ENCODE assay signal across 1 cellular context in the genomic region with DNA sequence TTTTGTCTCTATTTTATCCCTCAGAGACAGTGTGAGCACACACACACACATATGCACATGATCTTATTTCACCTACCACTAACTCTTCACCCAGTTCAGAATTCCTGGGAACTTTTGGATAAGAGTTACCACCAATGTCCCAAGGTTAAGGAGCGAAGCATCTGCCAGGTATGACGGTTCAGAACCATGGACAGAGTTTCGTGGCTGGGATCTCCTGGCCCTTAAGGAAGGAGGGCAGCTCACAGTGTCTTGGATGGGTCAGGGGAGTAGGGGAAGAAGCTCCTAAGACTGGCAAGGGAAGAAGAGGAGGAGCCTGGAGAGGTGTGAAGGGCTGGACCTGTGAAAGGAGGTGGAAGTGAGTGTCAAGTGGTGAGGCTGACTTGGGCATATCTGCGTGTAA.
A peak's percentile ranks its signal among the peaks of the same experiment; 100 is the strongest.
TF ChIP-seq lines count a peak whose summit lies in the region.

No MANE protein-coding gene starts in this region.

TF ChIP-seq in GM12878, 131 proteins besides CTCF, POLR2A, EP300 and RAD21 (continued from another document):
- TF ChIP-seq, protein P1, sequence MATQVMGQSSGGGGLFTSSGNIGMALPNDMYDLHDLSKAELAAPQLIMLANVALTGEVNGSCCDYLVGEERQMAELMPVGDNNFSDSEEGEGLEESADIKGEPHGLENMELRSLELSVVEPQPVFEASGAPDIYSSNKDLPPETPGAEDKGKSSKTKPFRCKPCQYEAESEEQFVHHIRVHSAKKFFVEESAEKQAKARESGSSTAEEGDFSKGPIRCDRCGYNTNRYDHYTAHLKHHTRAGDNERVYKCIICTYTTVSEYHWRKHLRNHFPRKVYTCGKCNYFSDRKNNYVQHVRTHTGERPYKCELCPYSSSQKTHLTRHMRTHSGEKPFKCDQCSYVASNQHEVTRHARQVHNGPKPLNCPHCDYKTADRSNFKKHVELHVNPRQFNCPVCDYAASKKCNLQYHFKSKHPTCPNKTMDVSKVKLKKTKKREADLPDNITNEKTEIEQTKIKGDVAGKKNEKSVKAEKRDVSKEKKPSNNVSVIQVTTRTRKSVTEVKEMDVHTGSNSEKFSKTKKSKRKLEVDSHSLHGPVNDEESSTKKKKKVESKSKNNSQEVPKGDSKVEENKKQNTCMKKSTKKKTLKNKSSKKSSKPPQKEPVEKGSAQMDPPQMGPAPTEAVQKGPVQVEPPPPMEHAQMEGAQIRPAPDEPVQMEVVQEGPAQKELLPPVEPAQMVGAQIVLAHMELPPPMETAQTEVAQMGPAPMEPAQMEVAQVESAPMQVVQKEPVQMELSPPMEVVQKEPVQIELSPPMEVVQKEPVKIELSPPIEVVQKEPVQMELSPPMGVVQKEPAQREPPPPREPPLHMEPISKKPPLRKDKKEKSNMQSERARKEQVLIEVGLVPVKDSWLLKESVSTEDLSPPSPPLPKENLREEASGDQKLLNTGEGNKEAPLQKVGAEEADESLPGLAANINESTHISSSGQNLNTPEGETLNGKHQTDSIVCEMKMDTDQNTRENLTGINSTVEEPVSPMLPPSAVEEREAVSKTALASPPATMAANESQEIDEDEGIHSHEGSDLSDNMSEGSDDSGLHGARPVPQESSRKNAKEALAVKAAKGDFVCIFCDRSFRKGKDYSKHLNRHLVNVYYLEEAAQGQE (IDR thresholded peaks at IDR 0.05; ENCODE audit: low read depth, low read length), result peak; percentile 80
